ENCODE assay signal across 11 cellular contexts in genomic region chr2:174610243-174610995, GRCh38. TPM values are rescaled to one million over a fixed set of nuclear protein-coding genes. Genes with fewer than 3 reads are reported as not detected.
DNase-seq lines count a peak whose midpoint lies in the region; ATAC-seq lines count a peak whose summit lies in the region.
"Had no signal": no experiment of that assay in that cellular context is flagged by ENCODE, and none has a peak within 500 bp of the region (broad histone marks: within the 10 kb centered on the region; RNA-seq: fewer than 3 reads in every experiment).

No MANE protein-coding gene starts in this region.

- DNase-seq in sciatic nerve (ENCODE audit: low spot score) (no peak), NCI-H2171 (lab: John Stamatoyannopoulos, UW) (no peak), NCI-H748 (lab: John Stamatoyannopoulos, UW; ENCODE audit: unreplicated experiment) (no peak)
- DNase-seq: HCEC 1CT, MG63 had no signal

- H3K27me3 Mint-ChIP-seq in IgD-negative memory B cell, result no peaks in the 10 kb centered on the region
- no peaks in the 10 kb centered on the region for H3K27me3 Mint-ChIP-seq in activated naive CD8-positive, alpha-beta T cell

- peak overlapping the region; percentile 27 to 87 (median 65) for H3K4me3 Mint-ChIP-seq in IgD-negative memory B cell
- peak overlapping the region; percentile 9 for H3K4me3 Mint-ChIP-seq in activated naive CD8-positive, alpha-beta T cell

- H3K36me3 Mint-ChIP-seq in IgD-negative memory B cell, result peaks cover 5% of the 10 kb centered on the region
- peaks cover 13% of the 10 kb centered on the region for H3K36me3 Mint-ChIP-seq in activated naive CD8-positive, alpha-beta T cell

- H3K9me3 Mint-ChIP-seq in IgD-negative memory B cell, result no peaks in the 10 kb centered on the region
- no peaks in the 10 kb centered on the region for H3K9me3 Mint-ChIP-seq in activated naive CD8-positive, alpha-beta T cell (ENCODE audit: low read depth)

- peak overlapping the region; percentile 93 to 97 (median 95) for H3K27ac Mint-ChIP-seq in IgD-negative memory B cell
- H3K27ac Mint-ChIP-seq in activated naive CD8-positive, alpha-beta T cell, result peak overlapping the region; percentile 94

- ATAC-seq in GM18909 (IDR thresholded peaks at IDR 0.05; ENCODE audit: poor library complexity, unreplicated experiment) (peak; percentile 27), sciatic nerve (peak; percentile 50), HG03135 (IDR thresholded peaks at IDR 0.05; ENCODE audit: unreplicated experiment) (no peak), HG03520 (IDR thresholded peaks at IDR 0.05; ENCODE audit: unreplicated experiment) (no peak)
- ATAC-seq: SK-N-SH treated with all-trans-retinoic acid at 6 μM for 48 hours had no signal

- intact Hi-C loops in sciatic nerve (cut with DNase I), result loop anchor here (10.0 kb wide), 1 partner anchor 74 kb away; no protein-coding TSS in a partner anchor

- peaks cover 84 to 86% (median 85%) of the 10 kb centered on the region in 3 donors for H3K4me1 Mint-ChIP-seq in IgD-negative memory B cell
- H3K4me1 Mint-ChIP-seq in activated naive CD8-positive, alpha-beta T cell (ENCODE audit: low read depth), result peaks cover 94% of the 10 kb centered on the region

RNA-seq across cellular contexts. Expression of gene WIPF1, which starts 12.8 kb away (rescaled TPM):
- 120 TPM for polyA plus RNA-seq in IgD-negative memory B cell
- total RNA-seq in sciatic nerve, result 107 TPM

Comparison
In these comparisons a context has a peak if more than half of its experiments do, and no peak if none do; other contexts are left out.
1. ATAC-seq: peak in GM18909 (single experiment) and sciatic nerve (single experiment); none in HG03135 (single experiment) and HG03520 (single experiment).